ENCODE assay signal across 1 cellular context in the genomic region with DNA sequence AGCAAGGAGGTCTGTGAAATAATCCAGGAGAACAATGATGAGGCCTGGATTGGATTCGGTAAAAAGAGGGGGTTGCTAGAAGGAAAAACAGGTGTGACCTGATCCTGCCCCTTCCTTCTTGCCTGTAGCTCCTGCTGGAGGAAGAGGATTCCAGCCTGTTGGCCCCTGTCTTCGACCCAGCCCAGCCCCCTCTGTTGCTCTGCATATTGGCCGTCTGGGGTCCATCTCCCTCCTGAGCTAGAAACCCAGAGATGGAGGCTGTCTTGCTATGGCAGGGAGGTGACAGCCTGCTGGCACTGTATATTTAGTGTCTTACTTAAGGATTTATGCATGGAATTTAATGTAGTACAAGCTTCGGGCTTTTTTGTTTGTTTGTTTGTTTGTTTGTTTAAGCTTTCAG.
TF ChIP-seq lines count a peak whose summit lies in the region.

No MANE protein-coding gene starts in this region.

TF ChIP-seq in GM23338, 12 proteins besides CTCF, POLR2A, EP300 and RAD21 (continued from another document):
- TF ChIP-seq, protein P1, sequence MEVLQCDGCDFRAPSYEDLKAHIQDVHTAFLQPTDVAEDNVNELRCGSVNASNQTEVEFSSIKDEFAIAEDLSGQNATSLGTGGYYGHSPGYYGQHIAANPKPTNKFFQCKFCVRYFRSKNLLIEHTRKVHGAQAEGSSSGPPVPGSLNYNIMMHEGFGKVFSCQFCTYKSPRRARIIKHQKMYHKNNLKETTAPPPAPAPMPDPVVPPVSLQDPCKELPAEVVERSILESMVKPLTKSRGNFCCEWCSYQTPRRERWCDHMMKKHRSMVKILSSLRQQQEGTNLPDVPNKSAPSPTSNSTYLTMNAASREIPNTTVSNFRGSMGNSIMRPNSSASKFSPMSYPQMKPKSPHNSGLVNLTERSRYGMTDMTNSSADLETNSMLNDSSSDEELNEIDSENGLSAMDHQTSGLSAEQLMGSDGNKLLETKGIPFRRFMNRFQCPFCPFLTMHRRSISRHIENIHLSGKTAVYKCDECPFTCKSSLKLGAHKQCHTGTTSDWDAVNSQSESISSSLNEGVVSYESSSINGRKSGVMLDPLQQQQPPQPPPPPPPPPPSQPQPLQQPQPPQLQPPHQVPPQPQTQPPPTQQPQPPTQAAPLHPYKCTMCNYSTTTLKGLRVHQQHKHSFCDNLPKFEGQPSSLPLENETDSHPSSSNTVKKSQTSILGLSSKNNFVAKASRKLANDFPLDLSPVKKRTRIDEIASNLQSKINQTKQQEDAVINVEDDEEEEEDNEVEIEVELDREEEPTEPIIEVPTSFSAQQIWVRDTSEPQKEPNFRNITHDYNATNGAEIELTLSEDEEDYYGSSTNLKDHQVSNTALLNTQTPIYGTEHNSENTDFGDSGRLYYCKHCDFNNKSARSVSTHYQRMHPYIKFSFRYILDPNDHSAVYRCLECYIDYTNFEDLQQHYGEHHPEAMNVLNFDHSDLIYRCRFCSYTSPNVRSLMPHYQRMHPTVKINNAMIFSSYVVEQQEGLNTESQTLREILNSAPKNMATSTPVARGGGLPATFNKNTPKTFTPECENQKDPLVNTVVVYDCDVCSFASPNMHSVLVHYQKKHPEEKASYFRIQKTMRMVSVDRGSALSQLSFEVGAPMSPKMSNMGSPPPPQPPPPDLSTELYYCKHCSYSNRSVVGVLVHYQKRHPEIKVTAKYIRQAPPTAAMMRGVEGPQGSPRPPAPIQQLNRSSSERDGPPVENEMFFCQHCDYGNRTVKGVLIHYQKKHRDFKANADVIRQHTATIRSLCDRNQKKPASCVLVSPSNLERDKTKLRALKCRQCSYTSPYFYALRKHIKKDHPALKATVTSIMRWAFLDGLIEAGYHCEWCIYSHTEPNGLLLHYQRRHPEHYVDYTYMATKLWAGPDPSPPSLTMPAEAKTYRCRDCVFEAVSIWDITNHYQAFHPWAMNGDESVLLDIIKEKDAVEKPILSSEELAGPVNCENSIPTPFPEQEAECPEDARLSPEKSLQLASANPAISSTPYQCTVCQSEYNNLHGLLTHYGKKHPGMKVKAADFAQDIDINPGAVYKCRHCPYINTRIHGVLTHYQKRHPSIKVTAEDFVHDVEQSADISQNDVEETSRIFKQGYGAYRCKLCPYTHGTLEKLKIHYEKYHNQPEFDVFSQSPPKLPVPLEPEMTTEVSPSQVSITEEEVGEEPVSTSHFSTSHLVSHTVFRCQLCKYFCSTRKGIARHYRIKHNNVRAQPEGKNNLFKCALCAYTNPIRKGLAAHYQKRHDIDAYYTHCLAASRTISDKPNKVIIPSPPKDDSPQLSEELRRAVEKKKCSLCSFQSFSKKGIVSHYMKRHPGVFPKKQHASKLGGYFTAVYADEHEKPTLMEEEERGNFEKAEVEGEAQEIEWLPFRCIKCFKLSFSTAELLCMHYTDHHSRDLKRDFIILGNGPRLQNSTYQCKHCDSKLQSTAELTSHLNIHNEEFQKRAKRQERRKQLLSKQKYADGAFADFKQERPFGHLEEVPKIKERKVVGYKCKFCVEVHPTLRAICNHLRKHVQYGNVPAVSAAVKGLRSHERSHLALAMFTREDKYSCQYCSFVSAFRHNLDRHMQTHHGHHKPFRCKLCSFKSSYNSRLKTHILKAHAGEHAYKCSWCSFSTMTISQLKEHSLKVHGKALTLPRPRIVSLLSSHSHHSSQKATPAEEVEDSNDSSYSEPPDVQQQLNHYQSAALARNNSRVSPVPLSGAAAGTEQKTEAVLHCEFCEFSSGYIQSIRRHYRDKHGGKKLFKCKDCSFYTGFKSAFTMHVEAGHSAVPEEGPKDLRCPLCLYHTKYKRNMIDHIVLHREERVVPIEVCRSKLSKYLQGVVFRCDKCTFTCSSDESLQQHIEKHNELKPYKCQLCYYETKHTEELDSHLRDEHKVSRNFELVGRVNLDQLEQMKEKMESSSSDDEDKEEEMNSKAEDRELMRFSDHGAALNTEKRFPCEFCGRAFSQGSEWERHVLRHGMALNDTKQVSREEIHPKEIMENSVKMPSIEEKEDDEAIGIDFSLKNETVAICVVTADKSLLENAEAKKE (CRISPR knock-in tag; IDR thresholded peaks at IDR 0.05), result no peak
